Comparison of ENCODE assay signal across 34 cellular contexts in the genomic region with DNA sequence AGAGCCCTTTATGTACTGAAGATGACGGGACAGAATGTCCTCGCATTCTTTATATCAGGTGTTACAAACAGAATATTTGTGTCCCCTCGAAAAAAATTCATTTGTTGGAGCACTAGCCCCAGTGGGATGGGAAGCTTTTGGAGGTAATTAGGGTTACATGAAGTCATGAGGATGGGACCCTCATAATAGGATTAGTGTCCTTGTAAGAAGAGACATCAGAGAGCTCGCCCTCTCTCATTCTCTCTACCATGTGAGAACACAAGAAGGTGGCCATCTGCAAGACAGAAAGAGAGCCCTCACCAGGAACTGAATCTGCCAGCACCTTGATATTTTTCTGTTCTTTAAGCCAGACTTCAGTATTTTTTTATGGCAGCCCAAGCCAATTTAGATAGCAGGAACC.
"Had no signal": no experiment of that assay in that cellular context is flagged by ENCODE, and none has a peak within 500 bp of the region (broad histone marks: within the 10 kb centered on the region; RNA-seq: fewer than 3 reads in every experiment).

No MANE protein-coding gene starts in this region.

- H3K27me3 ChIP-seq: MG63 had no signal

- DNase-seq: Karpas-422, Kasumi-1, MG63, MM.1S, MV-4-11, NCI-H1048, NCI-H1092, NCI-H1092 treated with DMSO at 0.1 percent for 48 hours, NCI-H1105, NCI-H1105 treated with DMSO at 0.1 percent for 48 hours, NCI-H1417, NCI-H1417 treated with DMSO at 0.1 percent for 48 hours, NCI-H1436, NCI-H1436 treated with DMSO at 0.1 percent for 48 hours, NCI-H146, NCI-H1694, NCI-H1694 treated with DMSO at 0.1 percent for 48 hours, NCI-H187, NCI-H187 treated with DMSO at 0.1 percent for 48 hours, NCI-H1930, NCI-H2029, NCI-H2029 treated with DMSO at 0.1 percent for 48 hours, NCI-H2081, NCI-H2081 treated with DMSO at 0.1 percent for 48 hours, NCI-H2107, NCI-H2171, NCI-H2171 treated with DMSO at 0.1 percent for 48 hours, NCI-H2227 treated with DMSO at 0.1 percent for 48 hours, NCI-H226, NCI-H345, NCI-H446, NCI-H446 treated with DMSO at 0.1 percent for 48 hours, NCI-H510A, NCI-H510A treated with DMSO at 0.1 percent for 48 hours had no signal

- H3K4me3 ChIP-seq: MG63 had no signal
